In the genomic region with DNA sequence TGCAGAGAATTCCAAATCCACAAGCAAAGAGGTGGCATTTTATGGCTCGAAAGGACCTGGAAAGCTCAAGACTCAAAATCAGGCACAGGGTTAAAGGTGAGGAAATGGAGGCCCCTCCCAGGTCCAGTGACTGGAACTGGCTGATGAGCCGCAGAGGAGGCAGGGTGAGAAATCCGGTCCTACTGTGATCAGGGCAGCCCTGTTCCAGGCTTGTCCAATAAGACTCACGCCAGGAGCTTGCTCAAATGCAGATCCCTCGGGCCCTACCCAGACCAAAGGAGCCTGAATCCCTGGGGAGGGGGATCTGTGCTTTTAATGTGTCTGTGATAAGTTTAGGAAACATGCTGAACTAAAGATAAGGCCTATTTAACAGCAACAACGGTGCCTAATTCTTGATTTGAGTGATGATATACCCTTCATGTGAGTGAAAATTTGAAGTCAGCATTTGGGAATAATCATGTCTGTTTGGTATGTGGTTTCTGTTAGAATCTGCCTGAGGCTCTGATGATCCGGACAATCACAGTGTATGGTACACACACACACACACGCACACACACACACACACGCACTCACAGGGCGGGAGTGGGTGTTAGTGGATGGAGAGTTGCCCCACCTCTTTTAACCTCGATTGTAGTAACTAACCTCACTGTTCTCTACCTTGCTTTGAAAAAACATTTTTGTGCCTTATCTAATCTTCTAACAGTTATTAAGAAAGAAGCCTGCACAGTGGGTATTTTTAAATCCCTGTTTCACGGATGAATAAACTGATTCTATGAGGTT, we compare ENCODE assay signal across 1 cellular context.
TF ChIP-seq lines count a peak whose summit lies in the region.

No MANE protein-coding gene starts in this region.

TF ChIP-seq in SK-N-SH treated with all-trans-retinoic acid at 6 μM for 48 hours, 23 proteins besides CTCF, POLR2A, EP300 and RAD21 (continued from another document):
- TF ChIP-seq, protein P1, sequence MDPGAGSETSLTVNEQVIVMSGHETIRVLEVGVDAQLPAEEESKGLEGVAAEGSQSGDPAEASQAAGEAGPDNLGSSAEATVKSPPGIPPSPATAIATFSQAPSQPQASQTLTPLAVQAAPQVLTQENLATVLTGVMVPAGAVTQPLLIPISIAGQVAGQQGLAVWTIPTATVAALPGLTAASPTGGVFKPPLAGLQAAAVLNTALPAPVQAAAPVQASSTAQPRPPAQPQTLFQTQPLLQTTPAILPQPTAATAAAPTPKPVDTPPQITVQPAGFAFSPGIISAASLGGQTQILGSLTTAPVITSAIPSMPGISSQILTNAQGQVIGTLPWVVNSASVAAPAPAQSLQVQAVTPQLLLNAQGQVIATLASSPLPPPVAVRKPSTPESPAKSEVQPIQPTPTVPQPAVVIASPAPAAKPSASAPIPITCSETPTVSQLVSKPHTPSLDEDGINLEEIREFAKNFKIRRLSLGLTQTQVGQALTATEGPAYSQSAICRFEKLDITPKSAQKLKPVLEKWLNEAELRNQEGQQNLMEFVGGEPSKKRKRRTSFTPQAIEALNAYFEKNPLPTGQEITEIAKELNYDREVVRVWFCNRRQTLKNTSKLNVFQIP (CRISPR knock-in tag; IDR thresholded peaks at IDR 0.05; ENCODE audit: borderline replicate concordance, low read depth): no peak
- TF ChIP-seq, protein P2, sequence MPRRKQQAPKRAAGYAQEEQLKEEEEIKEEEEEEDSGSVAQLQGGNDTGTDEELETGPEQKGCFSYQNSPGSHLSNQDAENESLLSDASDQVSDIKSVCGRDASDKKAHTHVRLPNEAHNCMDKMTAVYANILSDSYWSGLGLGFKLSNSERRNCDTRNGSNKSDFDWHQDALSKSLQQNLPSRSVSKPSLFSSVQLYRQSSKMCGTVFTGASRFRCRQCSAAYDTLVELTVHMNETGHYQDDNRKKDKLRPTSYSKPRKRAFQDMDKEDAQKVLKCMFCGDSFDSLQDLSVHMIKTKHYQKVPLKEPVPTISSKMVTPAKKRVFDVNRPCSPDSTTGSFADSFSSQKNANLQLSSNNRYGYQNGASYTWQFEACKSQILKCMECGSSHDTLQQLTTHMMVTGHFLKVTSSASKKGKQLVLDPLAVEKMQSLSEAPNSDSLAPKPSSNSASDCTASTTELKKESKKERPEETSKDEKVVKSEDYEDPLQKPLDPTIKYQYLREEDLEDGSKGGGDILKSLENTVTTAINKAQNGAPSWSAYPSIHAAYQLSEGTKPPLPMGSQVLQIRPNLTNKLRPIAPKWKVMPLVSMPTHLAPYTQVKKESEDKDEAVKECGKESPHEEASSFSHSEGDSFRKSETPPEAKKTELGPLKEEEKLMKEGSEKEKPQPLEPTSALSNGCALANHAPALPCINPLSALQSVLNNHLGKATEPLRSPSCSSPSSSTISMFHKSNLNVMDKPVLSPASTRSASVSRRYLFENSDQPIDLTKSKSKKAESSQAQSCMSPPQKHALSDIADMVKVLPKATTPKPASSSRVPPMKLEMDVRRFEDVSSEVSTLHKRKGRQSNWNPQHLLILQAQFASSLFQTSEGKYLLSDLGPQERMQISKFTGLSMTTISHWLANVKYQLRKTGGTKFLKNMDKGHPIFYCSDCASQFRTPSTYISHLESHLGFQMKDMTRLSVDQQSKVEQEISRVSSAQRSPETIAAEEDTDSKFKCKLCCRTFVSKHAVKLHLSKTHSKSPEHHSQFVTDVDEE (CRISPR knock-in tag; IDR thresholded peaks at IDR 0.05): no peak
- no peak; the same call in 1 of the 2 replicates for TF ChIP-seq TCF4 (CRISPR knock-in tag; IDR thresholded peaks at IDR 0.05; ENCODE audit: borderline replicate concordance)
- TF ChIP-seq BACH2 (CRISPR knock-in tag; IDR thresholded peaks at IDR 0.05; ENCODE audit: borderline replicate concordance): no peak
